Comparison of ENCODE assay signal across 21 cellular contexts in genomic region chr20:49748525-49748838, GRCh38. TPM values are rescaled to one million over a fixed set of nuclear protein-coding genes. Genes with fewer than 3 reads are reported as not detected.
DNase-seq lines count a peak whose midpoint lies in the region; ATAC-seq and TF ChIP-seq lines count a peak whose summit lies in the region.
"Had no signal": no experiment of that assay in that cellular context is flagged by ENCODE, and none has a peak within 500 bp of the region (broad histone marks: within the 10 kb centered on the region; RNA-seq: fewer than 3 reads in every experiment).

No MANE protein-coding gene starts in this region.

- H3K27ac Mint-ChIP-seq in activated T-cell treated with anti-CD3 and anti-CD28 coated beads, Interleukin-2, amount 50 U/mL, for 24 hours = no peak overlapping the region
- H3K27ac Mint-ChIP-seq: CD4-positive, CD25-positive, alpha-beta regulatory T cell; T-helper 2 cell treated with Interferon-gamma antibody and Interleukin-4, amounts not matched to agents 5 μg/mL and 100 μg/mL, for 36 hours had no signal

- H3K9ac ChIP-seq in parathyroid adenoma = no peak overlapping the region

- peaks cover 8% of the 10 kb centered on the region for H3K4me1 Mint-ChIP-seq in activated T-cell treated with anti-CD3 and anti-CD28 coated beads, Interleukin-2, amount 50 U/mL, for 24 hours (ENCODE audit: low read depth)

- POLR2A ChIA-PET in PC-9 (lab: Charles Lee; ENCODE audit: unreplicated experiment) = no interaction called here

- no peak for ATAC-seq in gastroesophageal sphincter
- no peak for ATAC-seq in HG02678 (IDR thresholded peaks at IDR 0.05; ENCODE audit: unreplicated experiment)

- H3K79me2 ChIP-seq in PC-9 (ENCODE audit: low read depth) (no peaks in the 10 kb centered on the region), parathyroid adenoma (no peaks in the 10 kb centered on the region)

- no peak overlapping the region for H3K4me3 ChIP-seq in PC-9
- H3K4me3 ChIP-seq in gastroesophageal sphincter = no peak overlapping the region
- H3K4me3 ChIP-seq in parathyroid adenoma (ENCODE audit: low read depth, low read length) = no peak overlapping the region
- no peak overlapping the region for H3K4me3 ChIP-seq in suprapubic skin

- no peak overlapping the region for H2AFZ ChIP-seq in PC-9
- peak overlapping the region; percentile 86 for H2AFZ ChIP-seq in parathyroid adenoma

- no peaks in the 10 kb centered on the region for H3K27me3 ChIP-seq in PC-9 (ENCODE audit: insufficient read depth, low read depth)
- no peaks in the 10 kb centered on the region for H3K27me3 ChIP-seq in gastroesophageal sphincter
- H3K27me3 ChIP-seq in parathyroid adenoma (ENCODE audit: control insufficient read depth, insufficient read depth, low read length) = no peaks in the 10 kb centered on the region
- no peaks in the 10 kb centered on the region for H3K27me3 ChIP-seq in suprapubic skin

- CTCF ChIA-PET in PC-9 (lab: Charles Lee) = interaction anchor here (0.6 to 0.7 kb wide), 2 partner anchors 16 to 336 kb away, joined by 5 to 9 read pairs; no protein-coding TSS in a partner anchor

- H3K27ac ChIP-seq in PC-9 (peak overlapping the region; percentile 37; the same call in 1 of the 2 replicates), gastroesophageal sphincter (peak overlapping the region; percentile 55 to 82 (median 74)), parathyroid adenoma (peak overlapping the region; percentile 94), suprapubic skin (peak overlapping the region; percentile 82)

- H3K36me3 Mint-ChIP-seq in activated T-cell treated with anti-CD3 and anti-CD28 coated beads, Interleukin-2, amount 50 U/mL, for 24 hours (ENCODE audit: low read depth) = no peaks in the 10 kb centered on the region
- H3K36me3 Mint-ChIP-seq: brain; CD4-positive, CD25-positive, alpha-beta regulatory T cell had no signal

- no peaks in the 10 kb centered on the region for H3K9me2 ChIP-seq in PC-9 (ENCODE audit: insufficient read depth)

- DNase-seq in PC-9 (no peak), suprapubic skin (ENCODE audit: low spot score in 2 of 2) (no peak), putamen (ENCODE audit: low spot score) (no peak), DMS79 (lab: John Stamatoyannopoulos, UW) (no peak)
- no peak for DNase-seq in activated T-cell treated with anti-CD3 and anti-CD28 coated beads, Interleukin-2, amount 50 U/mL, for 24 hours
- DNase-seq: activated CD4-positive, alpha-beta T cell treated with anti-CD3 and anti-CD28 coated beads, Interleukin-2, amount 50 U/mL, for 4 hours; activated CD8-positive, alpha-beta memory T cell treated with anti-CD3 and anti-CD28 coated beads, Interleukin-2, amount 50 U/mL, for 48 hours; activated effector memory CD4-positive, alpha-beta T cell treated with anti-CD3 and anti-CD28 coated beads, Interleukin-2, amount 50 U/mL, for 16 hours; CD4-positive, CD25-positive, alpha-beta regulatory T cell; effector memory CD4-positive, alpha-beta T cell; H7; KBM-7; NCI-H1436 treated with DMSO at 0.1 percent for 48 hours; NCI-H524 treated with DMSO at 0.1 percent for 48 hours; stimulated activated CD4-positive, alpha-beta T cell treated with anti-CD3 and anti-CD28 coated beads, Interleukin-15, amount 100 ng/mL, for 24 hours had no signal

- H4K20me1 ChIP-seq in PC-9 (ENCODE audit: insufficient read depth) = no peaks in the 10 kb centered on the region

- peaks cover 21% of the 10 kb centered on the region for H3K4me1 ChIP-seq in PC-9 (replicated peaks; ENCODE audit: insufficient read depth)
- peaks cover 2 to 28% (median 10%) of the 10 kb centered on the region in 3 donors for H3K4me1 ChIP-seq in gastroesophageal sphincter
- H3K4me1 ChIP-seq in parathyroid adenoma = peaks cover 11% of the 10 kb centered on the region
- peaks cover 36% of the 10 kb centered on the region for H3K4me1 ChIP-seq in suprapubic skin

- BruUV-seq in PC-9 (replicated peaks; lab: Mats Ljungman, UMichigan) = no TSS peak

- H3K9me3 Mint-ChIP-seq in activated T-cell treated with anti-CD3 and anti-CD28 coated beads, Interleukin-2, amount 50 U/mL, for 24 hours = no peaks in the 10 kb centered on the region
- H3K9me3 Mint-ChIP-seq: brain; CD4-positive, CD25-positive, alpha-beta regulatory T cell; neural crest cell; T-helper 2 cell treated with Interferon-gamma antibody and Interleukin-4, amounts not matched to agents 5 μg/mL and 100 μg/mL, for 36 hours had no signal

- peaks cover 32% of the 10 kb centered on the region; the same call in 1 of the 2 replicates for H3F3A ChIP-seq in PC-9 (ENCODE audit: insufficient read depth, low read depth)

- TF ChIP-seq CTCF in PC-9 (conservative IDR thresholded peaks at IDR 0.05) (no peak), gastroesophageal sphincter (IDR thresholded peaks at IDR 0.05) (no peak), parathyroid adenoma (IDR thresholded peaks at IDR 0.05) (no peak), suprapubic skin (IDR thresholded peaks at IDR 0.05) (no peak)

- intact Hi-C loops in PC-9 (cut with micrococcal nuclease; ENCODE audit: unreplicated experiment) = no loop called here

- 91 to 97% methylated on average over 3 of the region's 3 CpGs for WGBS in gastroesophageal sphincter (ENCODE audit: low coverage in 1 of 2), 2 donors
- 95% methylated on average over 3 of the region's 3 CpGs for WGBS in suprapubic skin

- no peak overlapping the region for H3K4me2 ChIP-seq in PC-9
- no peak overlapping the region for H3K4me2 ChIP-seq in parathyroid adenoma (ENCODE audit: low read length)

- H3K4me3 Mint-ChIP-seq in activated T-cell treated with anti-CD3 and anti-CD28 coated beads, Interleukin-2, amount 50 U/mL, for 24 hours = no peak overlapping the region
- H3K4me3 Mint-ChIP-seq: brain; CD4-positive, CD25-positive, alpha-beta regulatory T cell; neural crest cell; T-helper 2 cell treated with Interferon-gamma antibody and Interleukin-4, amounts not matched to agents 5 μg/mL and 100 μg/mL, for 36 hours had no signal

- TF ChIP-seq EP300 in gastroesophageal sphincter (IDR thresholded peaks at IDR 0.05) = no peak
- no peak for TF ChIP-seq EP300 in suprapubic skin (IDR thresholded peaks at IDR 0.05)

- H3K9me3 ChIP-seq in PC-9 (ENCODE audit: insufficient read depth, low read depth) = no peaks in the 10 kb centered on the region
- H3K9me3 ChIP-seq in gastroesophageal sphincter = no peaks in the 10 kb centered on the region
- H3K9me3 ChIP-seq in parathyroid adenoma (ENCODE audit: control insufficient read depth, low read length) = no peaks in the 10 kb centered on the region
- no peaks in the 10 kb centered on the region for H3K9me3 ChIP-seq in suprapubic skin

- no peaks in the 10 kb centered on the region for H3K27me3 Mint-ChIP-seq in activated T-cell treated with anti-CD3 and anti-CD28 coated beads, Interleukin-2, amount 50 U/mL, for 24 hours

- no peaks in the 10 kb centered on the region for H3K36me3 ChIP-seq in PC-9 (ENCODE audit: low read depth)
- H3K36me3 ChIP-seq in gastroesophageal sphincter = no peaks in the 10 kb centered on the region
- H3K36me3 ChIP-seq in parathyroid adenoma (ENCODE audit: control insufficient read depth, insufficient read depth, low read length) = no peaks in the 10 kb centered on the region
- no peaks in the 10 kb centered on the region for H3K36me3 ChIP-seq in suprapubic skin

- no peak for TF ChIP-seq POLR2A in gastroesophageal sphincter (IDR thresholded peaks at IDR 0.05)
- TF ChIP-seq POLR2A in suprapubic skin (IDR thresholded peaks at IDR 0.05) = no peak

RNA-seq across cellular contexts. Expression of gene B4GALT5, which starts 34.8 kb away (rescaled TPM):
- total RNA-seq in PC-9 (2021) = 61.7 and 63.1 TPM in 2 replicates
- total RNA-seq in gastroesophageal sphincter = 10 to 100 TPM; 20.2 to 35.6 (median 28.8) TPM
- total RNA-seq in suprapubic skin = 10 to 100 TPM in 2 of 4 donors, 1 to 10 TPM in 2; 8.8 to 12.7 (median 10.1) TPM

Comparison
In these comparisons a context has a peak if more than half of its experiments do, and no peak if none do; other contexts are left out.
1. H3K27ac ChIP-seq: peak in every context shown above with its lines; median percentile 94 in parathyroid adenoma; 82 in suprapubic skin; 74 in gastroesophageal sphincter; 37 in PC-9.